Comparison of ENCODE assay signal across 15 cellular contexts in the genomic region with DNA sequence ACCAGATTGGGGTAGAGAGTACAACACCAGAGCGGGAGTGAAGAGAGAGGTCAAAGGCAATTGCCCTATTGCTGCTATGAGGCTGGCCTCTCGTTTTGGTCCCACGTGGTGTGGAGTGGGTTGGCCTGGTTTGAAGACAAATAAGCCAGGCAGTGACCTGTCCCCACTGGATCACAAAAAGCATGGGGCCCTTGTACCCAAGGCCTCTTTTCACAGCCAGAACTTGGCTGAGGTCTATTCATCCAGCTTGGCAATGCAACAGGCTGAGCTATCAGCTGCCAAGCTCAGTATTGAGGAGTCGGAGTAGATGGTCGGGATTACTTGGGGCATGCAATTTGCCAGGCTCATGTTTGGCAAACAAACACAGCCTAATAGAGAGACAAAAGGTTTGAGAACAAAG. TPM values are rescaled to one million over a fixed set of nuclear protein-coding genes. Genes with fewer than 3 reads are reported as not detected.
"Had no signal": no experiment of that assay in that cellular context is flagged by ENCODE, and none has a peak within 500 bp of the region (broad histone marks: within the 10 kb centered on the region; RNA-seq: fewer than 3 reads in every experiment).

No MANE protein-coding gene starts in this region.

- FAIRE-seq: TTC549 had no signal

- ATAC-seq: activated CD8-positive, alpha-beta T cell treated with anti-CD3 and anti-CD28 coated beads for 36 hours; activated T-cell treated with anti-CD3 and anti-CD28 coated beads, Interleukin-2, amount 50 U/mL, for 4 hours; stimulated activated effector memory CD8-positive, alpha-beta T cell treated with anti-CD3 and anti-CD28 coated beads, Interleukin-12 subunit alpha, Interleukin-12 subunit beta, amount 100 ng/mL, for 72 hours had no signal

- H3K27ac ChIP-seq: coronary artery, transverse colon had no signal

- H3K4me1 ChIP-seq: transverse colon had no signal

- DNase-seq: activated B cell treated with CpG ODN at 0.5 μM for 24 hours; activated CD4-positive, alpha-beta T cell treated with anti-CD3 and anti-CD28 coated beads for 48 hours; activated CD8-positive, alpha-beta T cell treated with anti-CD3 and anti-CD28 coated beads for 36 hours; activated effector memory CD4-positive, alpha-beta T cell treated with Interleukin-2 at 50 U/mL for 16 hours; activated naive CD4-positive, alpha-beta T cell treated with anti-CD3 and anti-CD28 coated beads, Interleukin-2, amount 50 U/mL, for 16 hours; activated T-cell treated with anti-CD3 and anti-CD28 coated beads, Interleukin-2, amount 50 U/mL, for 4 hours; central memory CD4-positive, alpha-beta T cell; foreskin fibroblast; immature natural killer cell; left cardiac atrium; T-helper 2 cell; transverse colon had no signal

- H3K27me3 ChIP-seq: transverse colon had no signal

RNA-seq across cellular contexts. Expression of gene GALNT18, which starts 19.2 kb away (rescaled TPM):
- total RNA-seq: activated B cell treated with CpG ODN at 0.5 μM for 24 hours had no signal
